Comparison of ENCODE assay signal across 39 cellular contexts in genomic region chr6:845581-845980, GRCh38.
"Had no signal": no experiment of that assay in that cellular context is flagged by ENCODE, and none has a peak within 500 bp of the region (broad histone marks: within the 10 kb centered on the region; RNA-seq: fewer than 3 reads in every experiment).

No MANE protein-coding gene starts in this region.

- H3K27ac ChIP-seq: ascending aorta, cardiac muscle cell, WERI-Rb-1 had no signal

- ATAC-seq: activated CD8-positive, alpha-beta T cell treated with anti-CD3 and anti-CD28 coated beads for 36 hours; activated naive CD4-positive, alpha-beta T cell treated with anti-CD3 and anti-CD28 coated beads, Interleukin-2, amount 50 U/mL, for 72 hours; activated naive CD8-positive, alpha-beta T cell treated with anti-CD3 and anti-CD28 coated beads, Interleukin-2, amount 50 U/mL, for 24 hours; activated T-cell treated with anti-CD3 and anti-CD28 coated beads, Interleukin-2, amount 50 U/mL, for 4 hours; activated T-cell treated with anti-CD3 and anti-CD28 coated beads, Interleukin-2, amount 50 U/mL, for 72 hours; activated T-helper 17 cell treated with anti-CD3 and anti-CD28 coated beads, Interleukin-2, amount 50 U/mL, for 72 hours had no signal

- H3K4me1 ChIP-seq: ascending aorta had no signal

- H3K27ac Mint-ChIP-seq: activated B cell treated with CpG ODN at 0.5 μM for 24 hours; activated CD4-positive, alpha-beta memory T cell treated with anti-CD3 and anti-CD28 coated beads for 36 hours; activated CD4-positive, alpha-beta T cell treated with anti-CD3 and anti-CD28 coated beads, Interleukin-2, amount 10 ng/mL, durations not matched to agents 24 days and 14 days; activated CD8-positive, alpha-beta T cell treated with anti-CD3 and anti-CD28 coated beads for 36 hours; activated naive CD4-positive, alpha-beta T cell treated with anti-CD3 and anti-CD28 coated beads for 36 hours; activated naive CD4-positive, alpha-beta T cell treated with anti-CD3 and anti-CD28 coated beads, Interleukin-2, amount 50 U/mL, for 72 hours; activated naive CD8-positive, alpha-beta T cell treated with anti-CD3 and anti-CD28 coated beads, Interleukin-2, amount 10 ng/mL, durations not matched to agents 7 days and 5 days; activated naive CD8-positive, alpha-beta T cell treated with anti-CD3 and anti-CD28 coated beads, Interleukin-2, amount 50 U/mL, for 24 hours; activated T-cell treated with anti-CD3 and anti-CD28 coated beads, Interleukin-2, amount 50 U/mL, for 72 hours; activated T-helper 1 cell treated with anti-CD3 and anti-CD28 coated beads, Interleukin-12 subunit alpha, Interleukin-12 subunit beta, Interleukin-2, Interleukin-4 antibody, amounts not matched to agents 30 ng/mL and 10 ng/mL and 1 ng/mL, durations not matched to agents 14 hours and 24 hours and 36 hours; activated T-helper 17 cell treated with anti-CD3 and anti-CD28 coated beads, Interleukin-2, amount 50 U/mL, for 72 hours; brain; T-helper 1 cell treated with Interleukin-12 subunit alpha and Interleukin-12 subunit beta and Interleukin-4 antibody, amounts not matched to agents 30 μg/mL and 1 μg/mL, for 36 hours; T-helper 2 cell treated with Interferon-gamma antibody and Interleukin-4, amounts not matched to agents 5 μg/mL and 100 μg/mL, for 36 hours had no signal

- H3K4me3 Mint-ChIP-seq: activated B cell treated with CpG ODN at 0.5 μM for 24 hours; activated CD4-positive, alpha-beta memory T cell treated with anti-CD3 and anti-CD28 coated beads for 36 hours; activated CD4-positive, alpha-beta T cell treated with anti-CD3 and anti-CD28 coated beads, Interleukin-2, amount 10 ng/mL, durations not matched to agents 24 days and 14 days; activated CD8-positive, alpha-beta T cell treated with anti-CD3 and anti-CD28 coated beads for 36 hours; activated naive CD4-positive, alpha-beta T cell treated with anti-CD3 and anti-CD28 coated beads for 36 hours; activated naive CD8-positive, alpha-beta T cell treated with anti-CD3 and anti-CD28 coated beads, Interleukin-2, amount 10 ng/mL, durations not matched to agents 7 days and 5 days; activated naive CD8-positive, alpha-beta T cell treated with anti-CD3 and anti-CD28 coated beads, Interleukin-2, amount 50 U/mL, for 24 hours; activated T-cell treated with anti-CD3 and anti-CD28 coated beads, Interleukin-2, amount 50 U/mL, for 4 hours; activated T-cell treated with anti-CD3 and anti-CD28 coated beads, Interleukin-2, amount 50 U/mL, for 72 hours; activated T-helper 1 cell treated with anti-CD3 and anti-CD28 coated beads, Interleukin-12 subunit alpha, Interleukin-12 subunit beta, Interleukin-2, Interleukin-4 antibody, amounts not matched to agents 30 ng/mL and 10 ng/mL and 1 ng/mL, durations not matched to agents 14 hours and 24 hours and 36 hours; activated T-helper 17 cell treated with anti-CD3 and anti-CD28 coated beads, Interleukin-2, amount 50 U/mL, for 72 hours; brain; central memory CD8-positive, alpha-beta T cell; T-helper 1 cell treated with Interleukin-12 subunit alpha and Interleukin-12 subunit beta and Interleukin-4 antibody, amounts not matched to agents 30 μg/mL and 1 μg/mL, for 36 hours; T-helper 2 cell treated with Interferon-gamma antibody and Interleukin-4, amounts not matched to agents 5 μg/mL and 100 μg/mL, for 36 hours had no signal

- FAIRE-seq: bronchial epithelial cell, colon had no signal

- H3K9me3 ChIP-seq: ascending aorta had no signal

- H3K27me3 ChIP-seq: ascending aorta had no signal

- H3K27me3 Mint-ChIP-seq: brain had no signal

- H3K4me3 ChIP-seq: ascending aorta, cardiac muscle cell had no signal

- DNase-seq: activated B cell treated with CpG ODN at 0.5 μM for 24 hours; activated CD4-positive, alpha-beta memory T cell treated with anti-CD3 and anti-CD28 coated beads for 36 hours; activated CD4-positive, alpha-beta T cell treated with anti-CD3 and anti-CD28 coated beads for 4 hours; activated CD4-positive, alpha-beta T cell treated with anti-CD3 and anti-CD28 coated beads, Interleukin-2, amount 10 ng/mL, durations not matched to agents 24 days and 14 days; activated CD4-positive, alpha-beta T cell treated with anti-CD3 and anti-CD28 coated beads, Interleukin-2, amount 50 U/mL, for 1 hour; activated CD4-positive, alpha-beta T cell treated with anti-CD3 and anti-CD28 coated beads, Interleukin-2, amount 50 U/mL, for 4 hours; activated CD4-positive, CD25-positive, alpha-beta regulatory T cell treated with anti-CD3 and anti-CD28 coated beads, Interleukin-2, amount 50 U/mL, for 72 hours; activated CD8-positive, alpha-beta memory T cell treated with anti-CD3 and anti-CD28 coated beads, Interleukin-2, amount 50 U/mL, for 4 hours; activated CD8-positive, alpha-beta T cell treated with anti-CD3 and anti-CD28 coated beads for 36 hours; activated effector memory CD4-positive, alpha-beta T cell treated with anti-CD3 and anti-CD28 coated beads, Interleukin-2, amount 50 U/mL, for 16 hours; activated gamma-delta T cell treated with Interleukin-2 at 50 U/mL for 16 hours; activated naive CD4-positive, alpha-beta T cell; activated naive CD4-positive, alpha-beta T cell treated with anti-CD3 and anti-CD28 coated beads for 36 hours; activated naive CD4-positive, alpha-beta T cell treated with anti-CD3 and anti-CD28 coated beads, Interleukin-2, amount 50 U/mL, for 16 hours; activated naive CD8-positive, alpha-beta T cell treated with anti-CD3 and anti-CD28 coated beads, Interleukin-2, amount 10 ng/mL, durations not matched to agents 7 days and 5 days; activated naive CD8-positive, alpha-beta T cell treated with anti-CD3 and anti-CD28 coated beads, Interleukin-2, amount 50 U/mL, for 24 hours; activated T-cell treated with anti-CD3 and anti-CD28 coated beads for 4 hours; activated T-cell treated with anti-CD3 and anti-CD28 coated beads, Interleukin-2, amount 50 U/mL, for 1 hour; activated T-cell treated with anti-CD3 and anti-CD28 coated beads, Interleukin-2, amount 50 U/mL, for 4 hours; activated T-cell treated with anti-CD3 and anti-CD28 coated beads, Interleukin-2, amount 50 U/mL, for 72 hours; amygdala; anterior cingulate cortex; caudate nucleus; cerebellar nuclear complex; T-helper 1 cell; T-helper 2 cell; T-helper 9 cell; WERI-Rb-1 had no signal

- H3K9me3 Mint-ChIP-seq: activated CD4-positive, alpha-beta memory T cell treated with anti-CD3 and anti-CD28 coated beads for 36 hours; activated CD4-positive, alpha-beta T cell treated with anti-CD3 and anti-CD28 coated beads, Interleukin-2, amount 10 ng/mL, durations not matched to agents 24 days and 14 days; activated CD8-positive, alpha-beta T cell treated with anti-CD3 and anti-CD28 coated beads for 36 hours; activated naive CD4-positive, alpha-beta T cell treated with anti-CD3 and anti-CD28 coated beads for 36 hours; activated naive CD4-positive, alpha-beta T cell treated with anti-CD3 and anti-CD28 coated beads, Interleukin-2, amount 50 U/mL, for 72 hours; activated naive CD8-positive, alpha-beta T cell treated with anti-CD3 and anti-CD28 coated beads, Interleukin-2, amount 10 ng/mL, durations not matched to agents 7 days and 5 days; activated T-cell treated with anti-CD3 and anti-CD28 coated beads, Interleukin-2, amount 50 U/mL, for 4 hours; activated T-cell treated with anti-CD3 and anti-CD28 coated beads, Interleukin-2, amount 50 U/mL, for 72 hours; activated T-helper 1 cell treated with anti-CD3 and anti-CD28 coated beads, Interleukin-12 subunit alpha, Interleukin-12 subunit beta, Interleukin-2, Interleukin-4 antibody, amounts not matched to agents 30 ng/mL and 10 ng/mL and 1 ng/mL, durations not matched to agents 14 hours and 24 hours and 36 hours; central memory CD8-positive, alpha-beta T cell had no signal

- H3K4me1 Mint-ChIP-seq: activated CD4-positive, alpha-beta T cell treated with anti-CD3 and anti-CD28 coated beads, Interleukin-2, amount 10 ng/mL, durations not matched to agents 24 days and 14 days; activated naive CD8-positive, alpha-beta T cell treated with anti-CD3 and anti-CD28 coated beads, Interleukin-2, amount 10 ng/mL, durations not matched to agents 7 days and 5 days; activated naive CD8-positive, alpha-beta T cell treated with anti-CD3 and anti-CD28 coated beads, Interleukin-2, amount 50 U/mL, for 24 hours; activated T-helper 17 cell treated with anti-CD3 and anti-CD28 coated beads, Interleukin-2, amount 50 U/mL, for 72 hours; brain; central memory CD8-positive, alpha-beta T cell had no signal

- H3K36me3 Mint-ChIP-seq: activated CD4-positive, alpha-beta memory T cell treated with anti-CD3 and anti-CD28 coated beads for 36 hours; activated naive CD4-positive, alpha-beta T cell treated with anti-CD3 and anti-CD28 coated beads, Interleukin-2, amount 50 U/mL, for 72 hours; activated naive CD8-positive, alpha-beta T cell treated with anti-CD3 and anti-CD28 coated beads, Interleukin-2, amount 10 ng/mL, durations not matched to agents 7 days and 5 days; brain had no signal

- H3K36me3 ChIP-seq: ascending aorta, cardiac muscle cell, WERI-Rb-1 had no signal
